Comparison of ENCODE assay signal across 22 cellular contexts in the genomic region with DNA sequence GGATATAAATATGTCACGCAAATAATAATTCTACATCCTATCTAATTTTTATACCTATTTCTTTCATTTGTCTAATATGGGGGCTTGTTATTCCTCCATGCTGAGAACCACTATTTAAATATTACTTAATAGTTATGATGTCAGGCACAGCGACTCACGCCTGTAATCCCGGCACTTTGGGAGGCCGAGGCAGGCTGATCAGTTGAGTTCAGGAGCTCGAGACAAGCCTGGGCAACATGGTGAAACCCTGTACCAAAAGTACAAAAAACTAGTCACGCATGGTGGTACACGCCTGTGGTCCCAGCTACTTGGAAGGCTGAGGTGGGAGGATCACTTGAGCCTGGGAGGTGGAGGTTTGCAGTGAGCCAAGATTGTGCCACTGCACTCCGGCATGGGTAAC.
"Had no signal": no experiment of that assay in that cellular context is flagged by ENCODE, and none has a peak within 500 bp of the region (broad histone marks: within the 10 kb centered on the region; RNA-seq: fewer than 3 reads in every experiment).

No MANE protein-coding gene starts in this region.

- H3K36me3 ChIP-seq: adrenal gland, suprapubic skin had no signal

- H3K4me1 Mint-ChIP-seq: neural progenitor cell had no signal

- H3K27me3 Mint-ChIP-seq: activated B cell treated with CpG ODN at 0.5 μM for 24 hours; activated CD4-positive, alpha-beta T cell treated with anti-CD3 and anti-CD28 coated beads for 36 hours; activated naive CD8-positive, alpha-beta T cell; activated T-cell treated with anti-CD3 and anti-CD28 coated beads, Interleukin-2, amount 50 U/mL, for 24 hours; activated T-helper 17 cell treated with anti-CD3 and anti-CD28 coated beads, Interleukin-2, amount 50 U/mL, for 72 hours had no signal

- H3K4me1 ChIP-seq: neural progenitor cell, suprapubic skin had no signal

- H3K9me3 ChIP-seq: left ventricle myocardium inferior, stomach, suprapubic skin, tibial nerve had no signal

- H3K4me3 Mint-ChIP-seq: activated B cell treated with CpG ODN at 0.5 μM for 24 hours; activated CD4-positive, alpha-beta T cell treated with anti-CD3 and anti-CD28 coated beads for 36 hours; activated naive CD8-positive, alpha-beta T cell; activated T-cell treated with anti-CD3 and anti-CD28 coated beads, Interleukin-2, amount 50 U/mL, for 24 hours; activated T-helper 17 cell treated with anti-CD3 and anti-CD28 coated beads, Interleukin-2, amount 50 U/mL, for 72 hours; neural progenitor cell; stimulated activated effector memory CD8-positive, alpha-beta T cell treated with anti-CD3 and anti-CD28 coated beads, Interleukin-12 subunit alpha, Interleukin-12 subunit beta, amount 100 ng/mL, for 72 hours had no signal

- H3K27me3 ChIP-seq: adrenal gland, neural progenitor cell, stomach, suprapubic skin, tibial nerve had no signal

- ATAC-seq: activated CD4-positive, alpha-beta T cell treated with anti-CD3 and anti-CD28 coated beads for 36 hours; activated T-helper 17 cell treated with anti-CD3 and anti-CD28 coated beads, Interleukin-2, amount 50 U/mL, for 72 hours; sciatic nerve; stimulated activated effector memory CD8-positive, alpha-beta T cell treated with anti-CD3 and anti-CD28 coated beads, Interleukin-12 subunit alpha, Interleukin-12 subunit beta, amount 100 ng/mL, for 72 hours had no signal

- H3K9me3 Mint-ChIP-seq: activated B cell treated with CpG ODN at 0.5 μM for 24 hours; activated T-cell treated with anti-CD3 and anti-CD28 coated beads, Interleukin-2, amount 50 U/mL, for 24 hours; activated T-helper 17 cell treated with anti-CD3 and anti-CD28 coated beads, Interleukin-2, amount 50 U/mL, for 72 hours; neural progenitor cell; stimulated activated effector memory CD8-positive, alpha-beta T cell treated with anti-CD3 and anti-CD28 coated beads, Interleukin-12 subunit alpha, Interleukin-12 subunit beta, amount 100 ng/mL, for 72 hours had no signal

- H3K27ac Mint-ChIP-seq: activated CD4-positive, alpha-beta T cell treated with anti-CD3 and anti-CD28 coated beads for 36 hours; activated naive CD8-positive, alpha-beta T cell; neural progenitor cell; stimulated activated effector memory CD8-positive, alpha-beta T cell treated with anti-CD3 and anti-CD28 coated beads, Interleukin-12 subunit alpha, Interleukin-12 subunit beta, amount 100 ng/mL, for 72 hours had no signal

- H3K27ac ChIP-seq: adrenal gland, left ventricle myocardium inferior, neural progenitor cell, stomach, suprapubic skin, tibial nerve had no signal

- H3K4me3 ChIP-seq: adrenal gland, left ventricle myocardium inferior, neural progenitor cell, stomach, suprapubic skin, tibial nerve had no signal

- DNase-seq: activated B cell treated with CpG ODN at 0.5 μM for 24 hours; activated CD4-positive, alpha-beta T cell treated with anti-CD3 and anti-CD28 coated beads for 36 hours; activated CD4-positive, alpha-beta T cell treated with anti-CD3 and anti-CD28 coated beads, Interleukin-2, amount 50 U/mL, for 4 hours; activated CD8-positive, alpha-beta memory T cell treated with anti-CD3 and anti-CD28 coated beads for 24 hours; activated CD8-positive, alpha-beta memory T cell treated with anti-CD3 and anti-CD28 coated beads, Interleukin-2, amount 50 U/mL, for 4 hours; activated T-cell treated with anti-CD3 and anti-CD28 coated beads, Interleukin-2, amount 50 U/mL, for 24 hours; adrenal gland; cortex of kidney; foreskin fibroblast; left ventricle myocardium inferior; midbrain; small intestine; stimulated activated CD4-positive, alpha-beta T cell treated with anti-CD3 and anti-CD28 coated beads, Interleukin-2, amount 100 ng/mL, for 24 hours; stomach; T1000 had no signal
